Comparison of ENCODE assay signal across 8 cellular contexts in the genomic region with DNA sequence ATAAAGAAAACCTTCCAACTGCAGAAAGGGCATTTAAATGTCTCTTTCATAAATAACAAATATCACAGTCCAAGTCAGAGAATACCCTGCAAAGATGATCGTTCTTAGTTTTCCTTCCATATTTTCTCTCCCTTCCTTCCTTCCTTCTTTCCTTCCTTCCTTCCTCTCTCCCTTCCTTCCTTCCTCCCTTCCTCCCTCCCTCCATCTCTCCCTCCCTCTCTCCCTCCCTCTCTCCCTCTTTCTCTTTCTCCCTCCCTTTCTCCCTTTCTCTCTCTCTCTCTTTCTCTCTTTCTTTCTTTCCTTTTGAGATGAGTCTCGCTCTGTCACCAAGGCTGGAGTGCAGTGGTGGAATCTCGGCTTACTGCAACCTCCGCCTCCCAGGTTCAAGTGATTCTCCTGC.
"Had no signal": no experiment of that assay in that cellular context is flagged by ENCODE, and none has a peak within 500 bp of the region (broad histone marks: within the 10 kb centered on the region; RNA-seq: fewer than 3 reads in every experiment).

No MANE protein-coding gene starts in this region.

- FAIRE-seq: G401.6, GM12878, GM12891, GM12892, GM18507, GM19239 had no signal

- H3K4me3 ChIP-seq: GM12878 had no signal

- DNase-seq: GDM1, GF-D8 had no signal

- ATAC-seq: GM12878 had no signal
